9 cellular contexts compared by ENCODE assay signal in genomic region chr1:1270813-1271212, GRCh38. TPM values are rescaled to one million over a fixed set of nuclear protein-coding genes. Genes with fewer than 3 reads are reported as not detected.
DNase-seq lines count a peak whose midpoint lies in the region; ATAC-seq, FAIRE-seq and TF ChIP-seq lines count a peak whose summit lies in the region.
"Had no signal": no experiment of that assay in that cellular context is flagged by ENCODE, and none has a peak within 500 bp of the region (broad histone marks: within the 10 kb centered on the region; RNA-seq: fewer than 3 reads in every experiment).

No MANE protein-coding gene starts in this region.

- TF ChIP-seq POLR2A in HepG2 (IDR thresholded peaks at IDR 0.05; ENCODE audit: insufficient read depth in 1 of 2, low read depth in 2 of 2, low read length in 2 of 2) (no peak; a peak in 1 of 4 replicates), right lobe of liver (IDR thresholded peaks at IDR 0.05) (no peak)

- H3K4me3 Mint-ChIP-seq in activated naive CD8-positive, alpha-beta T cell treated with anti-CD3 and anti-CD28 coated beads for 36 hours = peak overlapping the region; percentile 63

- H3K9me3 Mint-ChIP-seq in activated naive CD8-positive, alpha-beta T cell treated with anti-CD3 and anti-CD28 coated beads for 36 hours = no peaks in the 10 kb centered on the region

- FAIRE-seq in HepG2 (lab: Jason Lieb, UNC) = no peak
- FAIRE-seq: bronchial epithelial cell had no signal

- no peaks in the 10 kb centered on the region for H3K9me3 ChIP-seq in HepG2 (ENCODE audit: low read length)
- no peaks in the 10 kb centered on the region for H3K9me3 ChIP-seq in right lobe of liver
- no peaks in the 10 kb centered on the region for H3K9me3 ChIP-seq in mucosa of descending colon

- H3K27ac ChIP-seq in HepG2 (ENCODE audit: extremely low read length, insufficient read depth, low read length) (no peak overlapping the region), right lobe of liver (no peak overlapping the region)

- H3K36me3 ChIP-seq in HepG2 (replicated peaks in 1 of 2; ENCODE audit: control insufficient read depth in 1 of 2, insufficient read depth in 2 of 2, low read length in 2 of 2) (peaks cover 6 to 25% of the 10 kb centered on the region in 2 experiments; a peak in 4 of 5 replicates), right lobe of liver (peaks cover 0 to 8% (median 1%) of the 10 kb centered on the region in 4 donors), mucosa of descending colon (ENCODE audit: low read depth) (no peaks in the 10 kb centered on the region)

- 97% methylated on average over 7 of the region's 7 CpGs for WGBS in HepG2 (ENCODE audit: low lambda C conversion rate)
- WGBS in right lobe of liver (ENCODE audit: insufficient coverage, low coverage, low lambda C conversion rate, missing lambda C conversion rate) = 87% methylated on average over 3 of the region's 7 CpGs

- no peak overlapping the region; the same call in 1 of the 2 replicates for H3K9ac ChIP-seq in HepG2 (ENCODE audit: insufficient read depth, low read depth, low read length)

- no peak for TF ChIP-seq RAD21 in HepG2 (CRISPR knock-in tag; IDR thresholded peaks at IDR 0.05)

- CTCF ChIA-PET in HepG2 (lab: Yijun Ruan, JAX; ENCODE audit: low intra/inter-chr PET ratio, low total read pairs) = no interaction called here

- no TSS peak for BruUV-seq in HepG2 (replicated peaks; lab: Mats Ljungman, UMichigan)

- peaks cover 40% of the 10 kb centered on the region for H3K36me3 Mint-ChIP-seq in activated naive CD8-positive, alpha-beta T cell treated with anti-CD3 and anti-CD28 coated beads for 36 hours

- H3K4me3 ChIP-seq in HepG2 (replicated peaks in 1 of 3; ENCODE audit: insufficient read depth in 1 of 3, low read depth in 2 of 3, low read length in 3 of 3) (peak overlapping the region in 1 of 3 experiments; percentile 16; a peak in 1 of 6 replicates), right lobe of liver (no peak overlapping the region), mucosa of descending colon (no peak overlapping the region)

- DNase-seq in HepG2 (ENCODE audit: low spot score) (no peak), right lobe of liver (no peak), medulla oblongata (ENCODE audit: extremely low spot score) (peak; percentile 11), mucosa of descending colon (no peak)
- no peak for DNase-seq in activated naive CD8-positive, alpha-beta T cell treated with anti-CD3 and anti-CD28 coated beads for 36 hours
- DNase-seq in stimulated activated CD4-positive, alpha-beta T cell treated with anti-CD3 and anti-CD28 coated beads, Interleukin-15, amount 100 ng/mL, for 24 hours = no peak

- H3K27me3 Mint-ChIP-seq in activated naive CD8-positive, alpha-beta T cell treated with anti-CD3 and anti-CD28 coated beads for 36 hours = no peaks in the 10 kb centered on the region

- POLR2A ChIA-PET in HepG2 (lab: Yijun Ruan, JAX) = interaction anchor here (1.8 kb wide), 1 partner anchor 32 kb away, joined by 4 read pairs; no protein-coding TSS in a partner anchor

- peaks cover 42% of the 10 kb centered on the region for H3K79me2 ChIP-seq in HepG2 (ENCODE audit: insufficient read depth, low read length)

- TF ChIP-seq EP300 in HepG2 (IDR thresholded peaks at IDR 0.05; ENCODE audit: low read depth in 2 of 2, low read length in 2 of 2) (no peak), HepG2 (CRISPR knock-in tag; IDR thresholded peaks at IDR 0.05; ENCODE audit: borderline replicate concordance) (no peak)

- no peak overlapping the region for H2AFZ ChIP-seq in HepG2 (ENCODE audit: low read length)

- H3K4me2 ChIP-seq in HepG2 (ENCODE audit: low read depth, low read length) = peak overlapping the region; percentile 52

- intact Hi-C loops in HepG2 (cut with micrococcal nuclease; ENCODE audit: unreplicated experiment) (no loop called here), right lobe of liver (cut with DNase I) (no loop called here), mucosa of descending colon (cut with DNase I, micrococcal nuclease) (no loop called here)

- H3K4me1 ChIP-seq in HepG2 (ENCODE audit: insufficient read depth, low read length) (peaks cover 42% of the 10 kb centered on the region), right lobe of liver (peaks cover 0 to 22% (median 10%) of the 10 kb centered on the region in 4 donors), mucosa of descending colon (ENCODE audit: low read depth) (peaks cover 23% of the 10 kb centered on the region)

- H4K20me1 ChIP-seq in HepG2 (ENCODE audit: insufficient read depth, low read length) = peaks cover 21% of the 10 kb centered on the region; the same call in 1 of the 2 replicates

- H3K27me3 ChIP-seq in HepG2 (ENCODE audit: control insufficient read depth in 1 of 2, insufficient read depth in 2 of 2, low read length in 2 of 2) (no peaks in the 10 kb centered on the region; a peak in 1 of 5 replicates), right lobe of liver (no peaks in the 10 kb centered on the region)

- H3K27ac Mint-ChIP-seq in activated naive CD8-positive, alpha-beta T cell treated with anti-CD3 and anti-CD28 coated beads for 36 hours = peak overlapping the region; percentile 73

- ATAC-seq in HepG2 (no peak), right lobe of liver (no peak), GM21447 (IDR thresholded peaks at IDR 0.05; ENCODE audit: unreplicated experiment) (no peak), mucosa of descending colon (no peak), GM21515 (IDR thresholded peaks at IDR 0.05; ENCODE audit: unreplicated experiment) (no peak)

- in situ Hi-C loops in HepG2 (cut with HindIII; ENCODE audit: extremely low pct_ligation_motif_present, low pct_unique_long_range_greater_than_20kb) = no loop called here

- peaks cover 36% of the 10 kb centered on the region for H3K4me1 Mint-ChIP-seq in activated naive CD8-positive, alpha-beta T cell treated with anti-CD3 and anti-CD28 coated beads for 36 hours

- TF ChIP-seq CTCF in HepG2 (CRISPR knock-in tag; IDR thresholded peaks at IDR 0.05) (no peak), right lobe of liver (IDR thresholded peaks at IDR 0.05) (no peak), mucosa of descending colon (IDR thresholded peaks at IDR 0.05) (no peak)

RNA-seq across cellular contexts. Expression of gene UBE2J2, which starts 2.8 kb away (rescaled TPM):
- 22.1 and 29.4 TPM in 2 replicates for total RNA-seq in HepG2 (2016; rRNA removed; fragmentation: Illumina TruSeq; extraction: Trizol)
- total RNA-seq in HepG2 (2016; cell fraction: cytosol; rRNA removed; fragmentation: Illumina TruSeq; extraction: Trizol; ENCODE audit: low read depth) = 19.3 and 24.9 TPM in 2 replicates
- total RNA-seq in HepG2 (2016; cell fraction: insoluble cytoplasmic fraction; rRNA removed; fragmentation: Illumina TruSeq; extraction: Trizol) = 21.8 and 31.9 TPM in 2 replicates
- total RNA-seq in HepG2 (2016; cell fraction: membrane; rRNA removed; fragmentation: Illumina TruSeq; extraction: Trizol) = 32.2 and 38.5 TPM in 2 replicates
- total RNA-seq in HepG2 (2016; cell fraction: nucleus; rRNA removed; fragmentation: Illumina TruSeq; extraction: Trizol) = 23.9 and 27.0 TPM in 2 replicates
- polyA plus RNA-seq in HepG2 (2011; rRNA removed) = 25.4 and 28.8 TPM in 2 replicates
- polyA plus RNA-seq in HepG2 (2011; cell fraction: cytosol; rRNA removed) = 25.8 and 32.1 TPM in 2 replicates
- 48.5 and 56.3 TPM in 2 replicates for polyA plus RNA-seq in HepG2 (2011; cell fraction: nucleus; rRNA removed)
- polyA plus RNA-seq in HepG2 (2012) = 31.0 and 32.3 TPM in 2 replicates
- polyA plus RNA-seq in HepG2 (2016; cell fraction: cytosol; fragmentation: Illumina TruSeq; extraction: Trizol; ENCODE audit: low read depth) = 26.4 and 36.1 TPM in 2 replicates
- polyA plus RNA-seq in HepG2 (2016; cell fraction: insoluble cytoplasmic fraction; fragmentation: Illumina TruSeq; extraction: Trizol; ENCODE audit: low read depth) = 38.0 and 48.6 TPM in 2 replicates
- polyA plus RNA-seq in HepG2 (2016; cell fraction: membrane; fragmentation: Illumina TruSeq; extraction: Trizol; ENCODE audit: low read depth) = 40.9 and 46.8 TPM in 2 replicates
- polyA plus RNA-seq in HepG2 (2016; cell fraction: nucleus; fragmentation: Illumina TruSeq; extraction: Trizol; ENCODE audit: insufficient read depth, low read depth) = 70.6 and 77.2 TPM in 2 replicates
- polyA minus RNA-seq in HepG2 (2011; rRNA and poly(A)+ RNA removed; ENCODE audit: low replicate concordance) = 19.8 and 25.0 TPM in 2 replicates
- polyA minus RNA-seq in HepG2 (2011; cell fraction: cytosol; rRNA and poly(A)+ RNA removed) = 15.5 and 16.0 TPM in 2 replicates
- polyA minus RNA-seq in HepG2 (2011; cell fraction: nucleus; rRNA and poly(A)+ RNA removed) = 18.6 and 26.4 TPM in 2 replicates
- 10 to 100 TPM; 25.5 to 30.6 (median 26.9) TPM for total RNA-seq in right lobe of liver
- total RNA-seq in activated naive CD8-positive, alpha-beta T cell treated with anti-CD3 and anti-CD28 coated beads for 36 hours = 10 to 100 TPM; 69.9 to 70.6 TPM
- 10 to 100 TPM; 49.8 to 65.8 (median 61.1) TPM for total RNA-seq in mucosa of descending colon

RNA-seq across cellular contexts. Expression of gene SCNN1D, which starts 9.4 kb away (rescaled TPM):
- 0.93 and 2.6 TPM in 2 replicates for total RNA-seq in HepG2 (2016; rRNA removed; fragmentation: Illumina TruSeq; extraction: Trizol)
- total RNA-seq in HepG2 (2016; cell fraction: cytosol; rRNA removed; fragmentation: Illumina TruSeq; extraction: Trizol; ENCODE audit: low read depth) = 1.3 and 1.5 TPM in 2 replicates
- total RNA-seq in HepG2 (2016; cell fraction: insoluble cytoplasmic fraction; rRNA removed; fragmentation: Illumina TruSeq; extraction: Trizol) = 0.73 and 3.1 TPM in 2 replicates
- total RNA-seq in HepG2 (2016; cell fraction: membrane; rRNA removed; fragmentation: Illumina TruSeq; extraction: Trizol) = 1.5 and 1.9 TPM in 2 replicates
- total RNA-seq in HepG2 (2016; cell fraction: nucleus; rRNA removed; fragmentation: Illumina TruSeq; extraction: Trizol) = 3.1 and 3.8 TPM in 2 replicates
- polyA plus RNA-seq in HepG2 (2011; rRNA removed) = 2.3 and 4.7 TPM in 2 replicates
- 0.92 and 1.7 TPM in 2 replicates for polyA plus RNA-seq in HepG2 (2011; cell fraction: cytosol; rRNA removed)
- 68.0 and 74.7 TPM in 2 replicates for polyA plus RNA-seq in HepG2 (2011; cell fraction: nucleus; rRNA removed)
- polyA plus RNA-seq in HepG2 (2012) = 1.8 and 2.2 TPM in 2 replicates
- polyA plus RNA-seq in HepG2 (2016; cell fraction: cytosol; fragmentation: Illumina TruSeq; extraction: Trizol; ENCODE audit: low read depth) = 1.1 and 1.2 TPM in 2 replicates
- 0.84 and 1.3 TPM in 2 replicates for polyA plus RNA-seq in HepG2 (2016; cell fraction: insoluble cytoplasmic fraction; fragmentation: Illumina TruSeq; extraction: Trizol; ENCODE audit: low read depth)
- polyA plus RNA-seq in HepG2 (2016; cell fraction: membrane; fragmentation: Illumina TruSeq; extraction: Trizol; ENCODE audit: low read depth) = 0.98 and 1.3 TPM in 2 replicates
- 12.7 and 13.3 TPM in 2 replicates for polyA plus RNA-seq in HepG2 (2016; cell fraction: nucleus; fragmentation: Illumina TruSeq; extraction: Trizol; ENCODE audit: insufficient read depth, low read depth)
- 0.30 and 1.8 TPM in 2 replicates for polyA minus RNA-seq in HepG2 (2011; rRNA and poly(A)+ RNA removed; ENCODE audit: low replicate concordance)
- polyA minus RNA-seq in HepG2 (2011; cell fraction: cytosol; rRNA and poly(A)+ RNA removed) = 0.59 and 1.4 TPM in 2 replicates
- polyA minus RNA-seq in HepG2 (2011; cell fraction: nucleus; rRNA and poly(A)+ RNA removed) = 1.9 and 2.9 TPM in 2 replicates
- total RNA-seq in right lobe of liver = 1 to 10 TPM; 1.7 to 6.2 (median 3.4) TPM
- total RNA-seq in activated naive CD8-positive, alpha-beta T cell treated with anti-CD3 and anti-CD28 coated beads for 36 hours = 1 to 10 TPM; 4.9 to 6.9 TPM
- total RNA-seq in mucosa of descending colon = 1 to 10 TPM; 3.5 to 5.4 (median 4.5) TPM

RNA-seq across cellular contexts. Expression of gene C1QTNF12, which starts 24.3 kb away (rescaled TPM):
- total RNA-seq in HepG2 (2016; rRNA removed; fragmentation: Illumina TruSeq; extraction: Trizol) = 0.29 and 0.64 TPM in 2 replicates
- 0.88 and 0.91 TPM in 2 replicates for total RNA-seq in HepG2 (2016; cell fraction: cytosol; rRNA removed; fragmentation: Illumina TruSeq; extraction: Trizol; ENCODE audit: low read depth)
- 1.0 TPM in 1 of 2 replicates, not detected in the other for total RNA-seq in HepG2 (2016; cell fraction: insoluble cytoplasmic fraction; rRNA removed; fragmentation: Illumina TruSeq; extraction: Trizol)
- total RNA-seq in HepG2 (2016; cell fraction: membrane; rRNA removed; fragmentation: Illumina TruSeq; extraction: Trizol) = 0.28 and 0.80 TPM in 2 replicates
- total RNA-seq in HepG2 (2016; cell fraction: nucleus; rRNA removed; fragmentation: Illumina TruSeq; extraction: Trizol) = 0.87 TPM in 1 of 2 replicates, not detected in the other
- 0.18 and 0.29 TPM in 2 replicates for polyA plus RNA-seq in HepG2 (2011; rRNA removed)
- 0.11 and 0.21 TPM in 2 replicates for polyA plus RNA-seq in HepG2 (2011; cell fraction: cytosol; rRNA removed)
- polyA plus RNA-seq in HepG2 (2011; cell fraction: nucleus; rRNA removed) = 4.1 and 5.2 TPM in 2 replicates
- 1.6 and 2.0 TPM in 2 replicates for polyA plus RNA-seq in HepG2 (2012)
- polyA plus RNA-seq in HepG2 (2016; cell fraction: cytosol; fragmentation: Illumina TruSeq; extraction: Trizol; ENCODE audit: low read depth) = 0.28 and 0.32 TPM in 2 replicates
- polyA plus RNA-seq in HepG2 (2016; cell fraction: insoluble cytoplasmic fraction; fragmentation: Illumina TruSeq; extraction: Trizol; ENCODE audit: low read depth) = not detected in 2 replicates
- not detected in 2 replicates for polyA plus RNA-seq in HepG2 (2016; cell fraction: membrane; fragmentation: Illumina TruSeq; extraction: Trizol; ENCODE audit: low read depth)
- polyA plus RNA-seq in HepG2 (2016; cell fraction: nucleus; fragmentation: Illumina TruSeq; extraction: Trizol; ENCODE audit: insufficient read depth, low read depth) = 2.7 and 4.3 TPM in 2 replicates
- 0.36 and 0.40 TPM in 2 replicates for polyA minus RNA-seq in HepG2 (2011; rRNA and poly(A)+ RNA removed; ENCODE audit: low replicate concordance)
- not detected in 2 replicates for polyA minus RNA-seq in HepG2 (2011; cell fraction: cytosol; rRNA and poly(A)+ RNA removed)
- not detected in 2 replicates for polyA minus RNA-seq in HepG2 (2011; cell fraction: nucleus; rRNA and poly(A)+ RNA removed)
- total RNA-seq in right lobe of liver = 1 to 10 TPM in 4 of 6 experiments, under 1 TPM in 1, not detected in 1; 0.40 to 4.0 (median 1.1) TPM
- total RNA-seq in activated naive CD8-positive, alpha-beta T cell treated with anti-CD3 and anti-CD28 coated beads for 36 hours = 1 to 10 TPM; 2.4 to 3.8 TPM
- 10 to 100 TPM; 21.5 to 54.0 (median 36.5) TPM for total RNA-seq in mucosa of descending colon

RNA-seq across cellular contexts. Expression of gene ACAP3, which starts 36.9 kb away (rescaled TPM):
- total RNA-seq in HepG2 (2016; rRNA removed; fragmentation: Illumina TruSeq; extraction: Trizol) (16.4 and 29.4 TPM in 2 replicates), right lobe of liver (10 to 100 TPM; 20.1 to 28.0 (median 22.0) TPM), mucosa of descending colon (10 to 100 TPM; 42.1 to 76.9 (median 44.8) TPM)
- total RNA-seq in HepG2 (2016; cell fraction: cytosol; rRNA removed; fragmentation: Illumina TruSeq; extraction: Trizol; ENCODE audit: low read depth) = 10.4 and 10.9 TPM in 2 replicates
- total RNA-seq in HepG2 (2016; cell fraction: insoluble cytoplasmic fraction; rRNA removed; fragmentation: Illumina TruSeq; extraction: Trizol) = 13.5 and 33.2 TPM in 2 replicates
- total RNA-seq in HepG2 (2016; cell fraction: membrane; rRNA removed; fragmentation: Illumina TruSeq; extraction: Trizol) = 10.5 and 11.3 TPM in 2 replicates
- 35.1 and 37.0 TPM in 2 replicates for total RNA-seq in HepG2 (2016; cell fraction: nucleus; rRNA removed; fragmentation: Illumina TruSeq; extraction: Trizol)
- 50.8 and 56.3 TPM in 2 replicates for polyA plus RNA-seq in HepG2 (2011; rRNA removed)
- polyA plus RNA-seq in HepG2 (2011; cell fraction: cytosol; rRNA removed) = 13.0 and 18.3 TPM in 2 replicates
- 917 and 1,082 TPM in 2 replicates for polyA plus RNA-seq in HepG2 (2011; cell fraction: nucleus; rRNA removed)
- polyA plus RNA-seq in HepG2 (2012) = 32.6 and 50.5 TPM in 2 replicates
- 2.3 and 2.4 TPM in 2 replicates for polyA plus RNA-seq in HepG2 (2016; cell fraction: cytosol; fragmentation: Illumina TruSeq; extraction: Trizol; ENCODE audit: low read depth)
- polyA plus RNA-seq in HepG2 (2016; cell fraction: insoluble cytoplasmic fraction; fragmentation: Illumina TruSeq; extraction: Trizol; ENCODE audit: low read depth) = 11.7 and 14.4 TPM in 2 replicates
- 6.7 and 8.0 TPM in 2 replicates for polyA plus RNA-seq in HepG2 (2016; cell fraction: membrane; fragmentation: Illumina TruSeq; extraction: Trizol; ENCODE audit: low read depth)
- polyA plus RNA-seq in HepG2 (2016; cell fraction: nucleus; fragmentation: Illumina TruSeq; extraction: Trizol; ENCODE audit: insufficient read depth, low read depth) = 144 and 162 TPM in 2 replicates
- polyA minus RNA-seq in HepG2 (2011; rRNA and poly(A)+ RNA removed; ENCODE audit: low replicate concordance) = 19.2 and 70.6 TPM in 2 replicates
- 16.2 and 18.0 TPM in 2 replicates for polyA minus RNA-seq in HepG2 (2011; cell fraction: cytosol; rRNA and poly(A)+ RNA removed)
- 47.0 and 52.1 TPM in 2 replicates for polyA minus RNA-seq in HepG2 (2011; cell fraction: nucleus; rRNA and poly(A)+ RNA removed)
- total RNA-seq in activated naive CD8-positive, alpha-beta T cell treated with anti-CD3 and anti-CD28 coated beads for 36 hours = 10 to 100 TPM; 26.6 to 28.4 TPM

RNA-seq across cellular contexts. Expression of gene PUSL1, which starts 37.6 kb away (rescaled TPM):
- total RNA-seq in HepG2 (2016; rRNA removed; fragmentation: Illumina TruSeq; extraction: Trizol) (21.7 and 22.2 TPM in 2 replicates), right lobe of liver (10 to 100 TPM in 2 of 6 experiments, 1 to 10 TPM in 4; 5.6 to 21.6 (median 8.4) TPM), mucosa of descending colon (10 to 100 TPM; 12.4 to 15.9 (median 15.4) TPM)
- 24.8 and 28.1 TPM in 2 replicates for total RNA-seq in HepG2 (2016; cell fraction: cytosol; rRNA removed; fragmentation: Illumina TruSeq; extraction: Trizol; ENCODE audit: low read depth)
- total RNA-seq in HepG2 (2016; cell fraction: insoluble cytoplasmic fraction; rRNA removed; fragmentation: Illumina TruSeq; extraction: Trizol) = 20.1 and 22.6 TPM in 2 replicates
- total RNA-seq in HepG2 (2016; cell fraction: membrane; rRNA removed; fragmentation: Illumina TruSeq; extraction: Trizol) = 31.7 and 36.4 TPM in 2 replicates
- total RNA-seq in HepG2 (2016; cell fraction: nucleus; rRNA removed; fragmentation: Illumina TruSeq; extraction: Trizol) = 11.4 and 12.3 TPM in 2 replicates
- polyA plus RNA-seq in HepG2 (2011; rRNA removed) = 8.3 and 9.8 TPM in 2 replicates
- 7.8 and 16.6 TPM in 2 replicates for polyA plus RNA-seq in HepG2 (2011; cell fraction: cytosol; rRNA removed)
- 25.8 and 26.1 TPM in 2 replicates for polyA plus RNA-seq in HepG2 (2011; cell fraction: nucleus; rRNA removed)
- 3.8 and 6.3 TPM in 2 replicates for polyA plus RNA-seq in HepG2 (2012)
- 31.1 and 33.4 TPM in 2 replicates for polyA plus RNA-seq in HepG2 (2016; cell fraction: cytosol; fragmentation: Illumina TruSeq; extraction: Trizol; ENCODE audit: low read depth)
- polyA plus RNA-seq in HepG2 (2016; cell fraction: insoluble cytoplasmic fraction; fragmentation: Illumina TruSeq; extraction: Trizol; ENCODE audit: low read depth) = 23.1 and 24.5 TPM in 2 replicates
- 29.1 and 32.2 TPM in 2 replicates for polyA plus RNA-seq in HepG2 (2016; cell fraction: membrane; fragmentation: Illumina TruSeq; extraction: Trizol; ENCODE audit: low read depth)
- polyA plus RNA-seq in HepG2 (2016; cell fraction: nucleus; fragmentation: Illumina TruSeq; extraction: Trizol; ENCODE audit: insufficient read depth, low read depth) = 20.2 and 22.1 TPM in 2 replicates
- polyA minus RNA-seq in HepG2 (2011; rRNA and poly(A)+ RNA removed; ENCODE audit: low replicate concordance) = 13.5 and 21.4 TPM in 2 replicates
- polyA minus RNA-seq in HepG2 (2011; cell fraction: cytosol; rRNA and poly(A)+ RNA removed) = 5.6 and 5.9 TPM in 2 replicates
- 6.5 and 9.0 TPM in 2 replicates for polyA minus RNA-seq in HepG2 (2011; cell fraction: nucleus; rRNA and poly(A)+ RNA removed)
- total RNA-seq in activated naive CD8-positive, alpha-beta T cell treated with anti-CD3 and anti-CD28 coated beads for 36 hours = 10 to 100 TPM; 29.6 to 30.0 TPM

Comparison
In these comparisons a context has a peak if more than half of its experiments do, and no peak if none do; other contexts are left out.
1. RNA of gene C1QTNF12, which starts 24.3 kb away (total RNA-seq): 21.5 to 54.0 TPM in mucosa of descending colon; 2.4 to 3.8 TPM in activated naive CD8-positive, alpha-beta T cell treated with anti-CD3 and anti-CD28 coated beads for 36 hours, 0.40 to 4.0 TPM in right lobe of liver and 0.28 to 1.0 TPM in HepG2; every median in the first group is over 4 times any median in the second.